Comparison of ENCODE assay signal across 20 cellular contexts in the genomic region with DNA sequence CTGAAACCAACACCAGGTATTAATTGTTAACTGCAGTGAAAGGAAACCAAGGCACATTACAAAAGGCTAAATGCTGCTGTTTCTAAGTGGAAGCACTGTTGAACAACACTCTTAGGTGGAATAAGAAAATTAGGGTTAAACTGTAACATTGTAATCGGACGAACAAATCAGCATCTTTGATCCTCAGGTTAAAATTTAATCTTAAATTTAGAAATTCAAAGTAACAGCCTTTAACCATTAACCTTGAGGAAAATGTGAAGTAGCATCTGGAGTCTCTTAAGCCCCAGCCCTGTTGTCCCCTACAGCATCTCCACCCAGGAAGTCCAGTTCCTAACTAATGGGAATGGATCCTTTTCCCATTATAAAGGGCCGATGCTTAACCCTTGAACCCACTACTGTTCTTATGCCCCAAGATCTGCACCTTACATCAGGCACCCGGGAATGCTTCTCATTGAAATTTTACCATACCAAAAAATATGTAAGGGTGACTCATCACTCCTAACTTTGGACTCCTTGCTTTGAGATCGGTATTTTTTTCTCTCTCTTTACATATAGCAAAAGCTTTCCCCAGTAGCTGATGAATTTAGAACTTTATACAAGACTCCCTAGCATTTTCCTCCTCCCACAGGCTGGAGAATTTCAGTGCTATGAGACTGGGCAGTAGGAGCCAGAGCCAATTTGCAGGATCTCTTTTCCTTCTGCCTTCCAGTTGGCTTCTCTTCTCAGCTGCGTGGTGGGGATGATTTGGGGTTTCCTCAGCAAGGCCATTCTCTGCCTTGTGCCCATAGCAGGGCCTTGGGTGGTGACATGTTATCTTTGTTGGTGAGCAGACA. TPM values are rescaled to one million over a fixed set of nuclear protein-coding genes. Genes with fewer than 3 reads are reported as not detected.
DNase-seq lines count a peak whose midpoint lies in the region; ATAC-seq and TF ChIP-seq lines count a peak whose summit lies in the region.
"Had no signal": no experiment of that assay in that cellular context is flagged by ENCODE, and none has a peak within 500 bp of the region (broad histone marks: within the 10 kb centered on the region; RNA-seq: fewer than 3 reads in every experiment).

No MANE protein-coding gene starts in this region.

- H3K9me3 Mint-ChIP-seq in activated CD4-positive, alpha-beta T cell treated with anti-CD3 and anti-CD28 coated beads, Interleukin-2, amount 10 ng/mL, durations not matched to agents 7 days and 5 days = no peaks in the 10 kb centered on the region
- H3K9me3 Mint-ChIP-seq in T-cell = peaks cover 0 to 5% (median 0%) of the 10 kb centered on the region in 3 donors
- H3K9me3 Mint-ChIP-seq: T-helper 2 cell treated with Interferon-gamma antibody and Interleukin-4, amounts not matched to agents 5 μg/mL and 100 μg/mL, for 36 hours had no signal

- CTCF ChIA-PET in activated CD4-positive, alpha-beta T cell treated with anti-CD3 and anti-CD28 coated beads, Interleukin-2, amount 10 ng/mL, durations not matched to agents 7 days and 5 days (lab: Charles Lee) = interaction anchor here (1.8 kb wide), 1 partner anchor 9 kb away, joined by 6 read pairs; no protein-coding TSS in a partner anchor
- CTCF ChIA-PET in T-cell (lab: Charles Lee) = interaction anchor here in 1 of 2 donors (0.7 kb wide), 1 partner anchor 19 kb away, joined by 4 read pairs; no protein-coding TSS in a partner anchor

- H3K27me3 ChIP-seq in OCI-LY3 (ENCODE audit: low read depth, low read length) (no peaks in the 10 kb centered on the region), osteoblast (ENCODE audit: insufficient read depth, low read length) (no peaks in the 10 kb centered on the region)
- H3K27me3 ChIP-seq: BE2C, breast epithelium had no signal

- H3K4me2 ChIP-seq in OCI-LY3 (ENCODE audit: low read length) (0 out of 2 replicates have a peak overlapping the region, but pooled peaks have one; percentile 11), osteoblast (ENCODE audit: insufficient read depth, low read length) (no peak overlapping the region)

- TF ChIP-seq CTCF in OCI-LY3 (IDR thresholded peaks at IDR 0.05; ENCODE audit: low read depth, low read length) (no peak), osteoblast (IDR thresholded peaks at IDR 0.05; ENCODE audit: extremely low read depth, low read depth, low read length) (no peak)

- no peak overlapping the region for H3K4me3 Mint-ChIP-seq in activated CD4-positive, alpha-beta T cell treated with anti-CD3 and anti-CD28 coated beads, Interleukin-2, amount 10 ng/mL, durations not matched to agents 7 days and 5 days
- no peak overlapping the region for H3K4me3 Mint-ChIP-seq in T-cell
- H3K4me3 Mint-ChIP-seq: activated naive CD8-positive, alpha-beta T cell; T-helper 2 cell treated with Interferon-gamma antibody and Interleukin-4, amounts not matched to agents 5 μg/mL and 100 μg/mL, for 36 hours had no signal

- H3K79me2 ChIP-seq in OCI-LY3 (ENCODE audit: low read length) = no peaks in the 10 kb centered on the region
- H3K79me2 ChIP-seq in osteoblast (ENCODE audit: insufficient read depth, low read length) = no peaks in the 10 kb centered on the region

- H3K27ac ChIP-seq in OCI-LY3 (ENCODE audit: low read length) = no peak overlapping the region
- no peak overlapping the region for H3K27ac ChIP-seq in osteoblast (ENCODE audit: low read depth, low read length)
- H3K27ac ChIP-seq: breast epithelium had no signal

- no peaks in the 10 kb centered on the region for H3K36me3 Mint-ChIP-seq in activated CD4-positive, alpha-beta T cell treated with anti-CD3 and anti-CD28 coated beads, Interleukin-2, amount 10 ng/mL, durations not matched to agents 7 days and 5 days (ENCODE audit: low read depth)
- no peaks in the 10 kb centered on the region for H3K36me3 Mint-ChIP-seq in T-cell
- H3K36me3 Mint-ChIP-seq: activated naive CD8-positive, alpha-beta T cell had no signal

- H3K27me3 Mint-ChIP-seq in activated CD4-positive, alpha-beta T cell treated with anti-CD3 and anti-CD28 coated beads, Interleukin-2, amount 10 ng/mL, durations not matched to agents 7 days and 5 days = peaks cover 14% of the 10 kb centered on the region
- H3K27me3 Mint-ChIP-seq in T-cell = no peaks in the 10 kb centered on the region
- H3K27me3 Mint-ChIP-seq: activated naive CD8-positive, alpha-beta T cell; progenitor cell of endocrine pancreas had no signal

- no peaks in the 10 kb centered on the region for H4K20me1 ChIP-seq in OCI-LY3 (ENCODE audit: insufficient read depth, low read length)
- no peaks in the 10 kb centered on the region for H4K20me1 ChIP-seq in osteoblast (ENCODE audit: insufficient read depth, low read length)

- H3K9ac ChIP-seq in OCI-LY3 (ENCODE audit: low read length) = no peak overlapping the region

- no peak overlapping the region for H3K27ac Mint-ChIP-seq in activated CD4-positive, alpha-beta T cell treated with anti-CD3 and anti-CD28 coated beads, Interleukin-2, amount 10 ng/mL, durations not matched to agents 7 days and 5 days
- no peak overlapping the region for H3K27ac Mint-ChIP-seq in T-cell
- H3K27ac Mint-ChIP-seq: activated naive CD8-positive, alpha-beta T cell; T-helper 2 cell treated with Interferon-gamma antibody and Interleukin-4, amounts not matched to agents 5 μg/mL and 100 μg/mL, for 36 hours had no signal

- H3K9me3 ChIP-seq in OCI-LY3 (ENCODE audit: insufficient read depth, low read length) = no peaks in the 10 kb centered on the region
- no peaks in the 10 kb centered on the region for H3K9me3 ChIP-seq in osteoblast (ENCODE audit: low read depth, low read length)
- H3K9me3 ChIP-seq: BE2C, breast epithelium had no signal

- no peaks in the 10 kb centered on the region for H3K36me3 ChIP-seq in OCI-LY3 (replicated peaks; ENCODE audit: low read depth, low read length)
- H3K36me3 ChIP-seq in osteoblast (ENCODE audit: insufficient read depth, low read length) = no peaks in the 10 kb centered on the region
- H3K36me3 ChIP-seq: BE2C, breast epithelium had no signal

- TF ChIP-seq POLR2A in erythroblast (IDR thresholded peaks at IDR 0.05; ENCODE audit: low read length) = no peak

- POLR2A ChIA-PET in activated CD4-positive, alpha-beta T cell treated with anti-CD3 and anti-CD28 coated beads, Interleukin-2, amount 10 ng/mL, durations not matched to agents 7 days and 5 days (lab: Charles Lee) = no interaction called here
- POLR2A ChIA-PET in T-cell (lab: Charles Lee) = no interaction called here

- peaks cover 12% of the 10 kb centered on the region for H3K4me1 ChIP-seq in OCI-LY3 (ENCODE audit: low read length)
- H3K4me1 ChIP-seq in osteoblast (ENCODE audit: insufficient read depth, low read length) = no peaks in the 10 kb centered on the region
- H3K4me1 ChIP-seq: breast epithelium had no signal

- no peaks in the 10 kb centered on the region for H3K4me1 Mint-ChIP-seq in activated CD4-positive, alpha-beta T cell treated with anti-CD3 and anti-CD28 coated beads, Interleukin-2, amount 10 ng/mL, durations not matched to agents 7 days and 5 days
- H3K4me1 Mint-ChIP-seq in T-cell = no peaks in the 10 kb centered on the region

- peak; percentile 17 for DNase-seq in HCEC 1CT
- peak; percentile 65 for DNase-seq in osteoblast (ENCODE audit: insufficient read length, low spot score, missing footprints)
- DNase-seq in erythroblast (lab: John Stamatoyannopoulos, UW) = no peak
- no peak for DNase-seq in activated CD4-positive, alpha-beta T cell treated with anti-CD3 and anti-CD28 coated beads, Interleukin-2, amount 10 ng/mL, durations not matched to agents 7 days and 5 days
- no peak for DNase-seq in T-cell
- DNase-seq: activated CD4-positive, CD25-positive, alpha-beta regulatory T cell treated with anti-CD3 and anti-CD28 coated beads, Interleukin-2, amount 50 U/mL, for 72 hours; BE2C; DMS153; hypothalamus; left ventricle myocardium superior; NK-92 treated with Interleukin-12 subunit alpha and Interleukin-12 subunit beta, amount 100 ng/mL, for 24 hours; Right ventricle myocardium superior; stimulated activated CD4-positive, alpha-beta T cell treated with anti-CD3 and anti-CD28 coated beads, Interleukin-12 subunit alpha, Interleukin-12 subunit beta, amount 100 ng/mL, for 4 hours had no signal

- H2AFZ ChIP-seq in OCI-LY3 (ENCODE audit: low read depth, low read length) = peak overlapping the region; percentile 76; the same call in 1 of the 2 replicates
- no peak overlapping the region for H2AFZ ChIP-seq in osteoblast (ENCODE audit: low read length)

- H3K4me3 ChIP-seq in OCI-LY3 (ENCODE audit: low read length) (no peak overlapping the region), osteoblast (ENCODE audit: insufficient read depth, low read length) (no peak overlapping the region)
- H3K4me3 ChIP-seq: breast epithelium had no signal

- peak; percentile 86 for ATAC-seq in GM19025 (IDR thresholded peaks at IDR 0.05; ENCODE audit: low read depth, unreplicated experiment)
- no peak for ATAC-seq in HG02938 (IDR thresholded peaks at IDR 0.05; ENCODE audit: unreplicated experiment)
- no peak for ATAC-seq in T-cell (replicated peaks in 1 of 4)
- ATAC-seq: left ventricle myocardium superior had no signal

RNA-seq across cellular contexts. Expression of gene ITGA2, which starts 32.0 kb away (rescaled TPM):
- total RNA-seq in osteoblast (2.7 and 2.9 TPM in 2 replicates), T-cell (1 to 10 TPM in 1 of 5 donors, under 1 TPM in 4; 0.16 to 1.5 (median 0.51) TPM)
- 1 to 10 TPM; 3.9 to 4.0 TPM for total RNA-seq in activated CD4-positive, alpha-beta T cell treated with anti-CD3 and anti-CD28 coated beads, Interleukin-2, amount 10 ng/mL, durations not matched to agents 7 days and 5 days

Comparison
In these comparisons a context has a peak if more than half of its experiments do, and no peak if none do; other contexts are left out.
1. DNase-seq: peak in HCEC 1CT (single experiment) and osteoblast (single experiment); none in erythroblast (0 of 2), activated CD4-positive, alpha-beta T cell treated with anti-CD3 and anti-CD28 coated beads, Interleukin-2, amount 10 ng/mL, durations not matched to agents 7 days and 5 days (single experiment) and T-cell (0 of 34).